20 cellular contexts compared by ENCODE assay signal in genomic region chr5:78404682-78405293, GRCh38. TPM values are rescaled to one million over a fixed set of nuclear protein-coding genes. Genes with fewer than 3 reads are reported as not detected.
DNase-seq lines count a peak whose midpoint lies in the region; ATAC-seq, FAIRE-seq and TF ChIP-seq lines count a peak whose summit lies in the region.
"Had no signal": no experiment of that assay in that cellular context is flagged by ENCODE, and none has a peak within 500 bp of the region (broad histone marks: within the 10 kb centered on the region; RNA-seq: fewer than 3 reads in every experiment).

No MANE protein-coding gene starts in this region.

- no peak for FAIRE-seq in A549 (lab: Jason Lieb, UNC)
- no peak for FAIRE-seq in small intestine (lab: Jason Lieb, UNC)

- no peaks in the 10 kb centered on the region for H3K23me2 ChIP-seq in H9 (ENCODE audit: insufficient read length, low read depth, low read length, poor library complexity, severe bottlenecking)

- H2AFZ ChIP-seq in DND-41 (ENCODE audit: low read depth, low read length) (no peak overlapping the region), H9 (ENCODE audit: low read length) (no peak overlapping the region)

- H3T11ph ChIP-seq in H9 (ENCODE audit: low read length): no peak overlapping the region

- H3K36me3 ChIP-seq in DND-41 (ENCODE audit: insufficient read depth, low read length) (no peaks in the 10 kb centered on the region), endodermal cell (ENCODE audit: control insufficient read depth, insufficient read depth, low read length) (peaks cover 8% of the 10 kb centered on the region), thyroid gland (no peaks in the 10 kb centered on the region), small intestine (ENCODE audit: control insufficient read depth in 2 of 2, insufficient read depth in 2 of 2, low read length in 2 of 2) (peaks cover 0 to 3% of the 10 kb centered on the region in 2 donors), gastroesophageal sphincter (no peaks in the 10 kb centered on the region)
- H3K36me3 ChIP-seq: colonic mucosa, SJCRH30 had no signal

- H4K5ac ChIP-seq in H9 (ENCODE audit: insufficient read length, low read depth, low read length): no peak overlapping the region

- POLR2A ChIA-PET in A549 (lab: Yijun Ruan, JAX): no interaction called here

- TF ChIP-seq POLR2A in A549 (IDR thresholded peaks at IDR 0.05; ENCODE audit: low read length) (no peak), thyroid gland (IDR thresholded peaks at IDR 0.05) (no peak), gastroesophageal sphincter (IDR thresholded peaks at IDR 0.05) (no peak)

- H3K36me3 Mint-ChIP-seq in H9 (ENCODE audit: insufficient read depth in 1 of 3, low read depth in 3 of 3) (peaks cover 0 to 19% (median 4%) of the 10 kb centered on the region in 3 experiments; a peak in 5 of 7 replicates), endodermal cell (ENCODE audit: low read depth) (peaks cover 12% of the 10 kb centered on the region)

- TF ChIP-seq RAD21 in A549 (conservative IDR thresholded peaks at IDR 0.05 in 1 of 2, IDR thresholded peaks at IDR 0.05 in 1 of 2): no peak

- H3K79me2 ChIP-seq in DND-41 (ENCODE audit: insufficient read depth, low read length) (peaks cover 6% of the 10 kb centered on the region; the same call in 1 of the 2 replicates), H9 (ENCODE audit: insufficient read depth, low read length) (peaks cover 2% of the 10 kb centered on the region; the same call in 1 of the 2 replicates)

- H3K4me2 ChIP-seq in A549 (peak overlapping the region; percentile 61), DND-41 (ENCODE audit: insufficient read depth, low read length) (no peak overlapping the region), H9 (ENCODE audit: insufficient read depth, insufficient read length, low read length) (no peak overlapping the region)

- H4K20me1 ChIP-seq in DND-41 (ENCODE audit: insufficient read depth, low read length): peaks cover 2% of the 10 kb centered on the region; the same call in 1 of the 2 replicates
- no peaks in the 10 kb centered on the region for H4K20me1 ChIP-seq in H9 (ENCODE audit: control insufficient read depth, insufficient read depth, insufficient read length)

- no peak overlapping the region for H3K4ac ChIP-seq in H9 (ENCODE audit: low read depth, low read length)

- no peak overlapping the region for H2BK12ac ChIP-seq in H9 (ENCODE audit: insufficient read length, low read depth, low read length)

- H3K9ac ChIP-seq in DND-41 (ENCODE audit: low read depth, low read length): no peak overlapping the region
- no peak overlapping the region for H3K9ac ChIP-seq in H9 (ENCODE audit: extremely low read depth, insufficient read length, low read length)
- H3K9ac ChIP-seq in endodermal cell (ENCODE audit: extremely low read depth, low read length, poor library complexity, severe bottlenecking): no peak overlapping the region

- no peak overlapping the region for H3K56ac ChIP-seq in H9 (ENCODE audit: insufficient read length, low read depth, low read length)

- no peak overlapping the region for H2BK120ac ChIP-seq in H9 (ENCODE audit: low read depth, low read length, poor library complexity, severe bottlenecking)

- no peaks in the 10 kb centered on the region for H3K9me3 Mint-ChIP-seq in H9
- peaks cover 11% of the 10 kb centered on the region for H3K9me3 Mint-ChIP-seq in endodermal cell

- TF ChIP-seq EP300 in A549 (IDR thresholded peaks at IDR 0.05) (no peak), gastroesophageal sphincter (IDR thresholded peaks at IDR 0.05) (no peak)

- no peak overlapping the region for H3K23ac ChIP-seq in H9 (ENCODE audit: insufficient read length, low read depth, low read length)

- no peak for DNase-seq in A549 (ENCODE audit: low read depth in 1 of 2, low spot score in 1 of 2)
- DNase-seq in DND-41: no peak
- DNase-seq in H9: no peak
- DNase-seq in endodermal cell: no peak
- DNase-seq in thyroid gland: no peak
- no peak for DNase-seq in small intestine
- DNase-seq: activated CD4-positive, alpha-beta T cell treated with anti-CD3 and anti-CD28 coated beads, Interleukin-2, amount 50 U/mL, for 48 hours; activated T-cell treated with anti-CD3 and anti-CD28 coated beads, Interleukin-2, amount 50 U/mL, for 4 hours; colonic mucosa; KBM-7; left cardiac atrium; NCI-H1092; NCI-H2029 treated with DMSO at 0.1 percent for 48 hours; NCI-H446; SJCRH30; spleen; stimulated activated CD4-positive, alpha-beta T cell treated with anti-CD3 and anti-CD28 coated beads, Interleukin-4, amount 100 ng/mL, for 24 hours; T-helper 17 cell had no signal

- H3K27ac ChIP-seq in A549: peak overlapping the region in 1 of 2 experiments; percentile 68; a peak in 2 of 6 replicates
- H3K27ac ChIP-seq in DND-41 (ENCODE audit: low read length): no peak overlapping the region
- no peak overlapping the region for H3K27ac ChIP-seq in H9 (ENCODE audit: insufficient read length, low read depth, low read length)
- H3K27ac ChIP-seq in endodermal cell (ENCODE audit: low read depth, low read length): no peak overlapping the region
- no peak overlapping the region for H3K27ac ChIP-seq in thyroid gland
- H3K27ac ChIP-seq in small intestine (ENCODE audit: low read depth in 1 of 2, low read length in 1 of 2): no peak overlapping the region
- H3K27ac ChIP-seq in gastroesophageal sphincter: no peak overlapping the region
- H3K27ac ChIP-seq: colonic mucosa, SJCRH30, spleen had no signal

- no peak overlapping the region for H2AK5ac ChIP-seq in H9 (ENCODE audit: insufficient read length, low read length)

- no peak overlapping the region for H2BK15ac ChIP-seq in H9 (ENCODE audit: low read depth, low read length)

- H3K27me3 ChIP-seq in DND-41 (ENCODE audit: insufficient read depth, low read length, poor library complexity) (no peaks in the 10 kb centered on the region), H9 (ENCODE audit: insufficient read depth, low read length) (no peaks in the 10 kb centered on the region), endodermal cell (ENCODE audit: control insufficient read depth, insufficient read depth, low read length, poor library complexity, severe bottlenecking) (no peaks in the 10 kb centered on the region), thyroid gland (no peaks in the 10 kb centered on the region), small intestine (ENCODE audit: control insufficient read depth in 2 of 2, insufficient read depth in 2 of 2, low read length in 2 of 2) (no peaks in the 10 kb centered on the region), gastroesophageal sphincter (no peaks in the 10 kb centered on the region)
- H3K27me3 ChIP-seq: colonic mucosa, SJCRH30, spleen had no signal

- intact Hi-C loops in thyroid gland (cut with DNase I): no loop called here

- H2BK20ac ChIP-seq in H9 (ENCODE audit: low read depth, low read length, poor library complexity, severe bottlenecking): no peak overlapping the region

- CTCF ChIA-PET in A549 (lab: Yijun Ruan, JAX): no interaction called here

- H3K27ac Mint-ChIP-seq in H9 (peak overlapping the region in 2 of 3 experiments; percentile 18 to 27; a peak in 2 of 7 replicates), endodermal cell (peak overlapping the region; percentile 55)
- H3K27ac Mint-ChIP-seq: T-helper 17 cell had no signal

- no peak overlapping the region for H4K8ac ChIP-seq in H9 (replicated peaks; ENCODE audit: insufficient read length, low read depth, low read length)

- H3K14ac ChIP-seq in H9 (ENCODE audit: insufficient read depth, low read length): no peak overlapping the region

- ATAC-seq in A549: no peak
- ATAC-seq in DND-41 (ENCODE audit: insufficient read depth, low read depth): peak; percentile 61; the same call in 2 of the 3 replicates
- no peak for ATAC-seq in GM18511 (IDR thresholded peaks at IDR 0.05; ENCODE audit: unreplicated experiment)
- ATAC-seq in gastroesophageal sphincter: no peak
- ATAC-seq: activated T-cell treated with anti-CD3 and anti-CD28 coated beads, Interleukin-2, amount 50 U/mL, for 4 hours; left cardiac atrium; T-helper 17 cell had no signal

- TF ChIP-seq CTCF in A549 (IDR thresholded peaks at IDR 0.05) (no peak), DND-41 (IDR thresholded peaks at IDR 0.05; ENCODE audit: borderline replicate concordance, extremely low read depth, low read length, poor library complexity, severe bottlenecking) (no peak), H9 (conservative IDR thresholded peaks at IDR 0.05) (no peak), endodermal cell (conservative IDR thresholded peaks at IDR 0.05) (no peak), thyroid gland (IDR thresholded peaks at IDR 0.05) (no peak), gastroesophageal sphincter (IDR thresholded peaks at IDR 0.05) (no peak)

- H3K4me3 Mint-ChIP-seq in H9 (no peak overlapping the region), endodermal cell (peak overlapping the region; percentile 0)
- H3K4me3 Mint-ChIP-seq: activated T-cell treated with anti-CD3 and anti-CD28 coated beads, Interleukin-2, amount 50 U/mL, for 4 hours; T-helper 17 cell had no signal

- no peaks in the 10 kb centered on the region for H3K27me3 Mint-ChIP-seq in H9 (ENCODE audit: low read depth)
- no peaks in the 10 kb centered on the region for H3K27me3 Mint-ChIP-seq in endodermal cell (ENCODE audit: insufficient read depth)
- H3K27me3 Mint-ChIP-seq: T-helper 17 cell had no signal

- no peak overlapping the region for H3K4me3 ChIP-seq in A549
- no peak overlapping the region for H3K4me3 ChIP-seq in DND-41 (ENCODE audit: low read depth in 1 of 2, low read length in 2 of 2)
- peak overlapping the region; percentile 48 for H3K4me3 ChIP-seq in endodermal cell (ENCODE audit: low read length)
- no peak overlapping the region for H3K4me3 ChIP-seq in thyroid gland (replicated peaks in 1 of 3)
- H3K4me3 ChIP-seq in small intestine (ENCODE audit: low read depth in 1 of 2, low read length in 2 of 2): no peak overlapping the region
- H3K4me3 ChIP-seq in gastroesophageal sphincter: no peak overlapping the region
- H3K4me3 ChIP-seq: colonic mucosa, SJCRH30, spleen had no signal

- 81% methylated on average over 2 of the region's 2 CpGs for WGBS in A549 (ENCODE audit: missing lambda C conversion rate)
- no CpG with 5 or more reads among the region's 2 CpGs for WGBS in H9 (ENCODE audit: extremely low coverage, insufficient read length, low lambda C conversion rate)
- 84 to 89% methylated on average over 2 of the region's 2 CpGs for WGBS in endodermal cell (ENCODE audit: insufficient coverage in 1 of 2, insufficient read length in 1 of 2), 2 experiments
- 46 to 57% methylated on average over 2 of the region's 2 CpGs for WGBS in thyroid gland, 2 donors
- 63 to 68% (median 65%) methylated on average over 2 of the region's 2 CpGs for WGBS in small intestine, 3 donors
- 78 to 86% methylated on average over 2 of the region's 2 CpGs for WGBS in gastroesophageal sphincter (ENCODE audit: low coverage in 1 of 2), 2 donors

- peaks cover 26% of the 10 kb centered on the region for H3K4me1 ChIP-seq in A549
- H3K4me1 ChIP-seq in DND-41 (ENCODE audit: insufficient read depth, low read length): no peaks in the 10 kb centered on the region
- H3K4me1 ChIP-seq in H9 (ENCODE audit: insufficient read depth, low read length): 0 out of 2 replicates have a peak, but pooled peaks cover 2% of the 10 kb centered on the region
- H3K4me1 ChIP-seq in endodermal cell (ENCODE audit: control insufficient read depth, insufficient read depth, low read length): peaks cover 4% of the 10 kb centered on the region
- peaks cover 9 to 12% of the 10 kb centered on the region in 2 donors for H3K4me1 ChIP-seq in thyroid gland
- no peaks in the 10 kb centered on the region for H3K4me1 ChIP-seq in small intestine (ENCODE audit: control insufficient read depth in 2 of 2, insufficient read depth in 1 of 2, low read depth in 1 of 2, low read length in 1 of 2)
- H3K4me1 ChIP-seq in gastroesophageal sphincter: peaks cover 0 to 21% (median 5%) of the 10 kb centered on the region in 3 donors
- H3K4me1 ChIP-seq: colonic mucosa, SJCRH30 had no signal

- H3K4me1 Mint-ChIP-seq in H9 (peaks cover 17 to 22% of the 10 kb centered on the region in 2 experiments), endodermal cell (peaks cover 27% of the 10 kb centered on the region)

- H4K91ac ChIP-seq in H9 (ENCODE audit: insufficient read length, low read depth, low read length): no peak overlapping the region

- no peak overlapping the region for H2BK5ac ChIP-seq in H9 (ENCODE audit: insufficient read length, low read length)

- H3K9me3 ChIP-seq in A549: no peaks in the 10 kb centered on the region
- no peaks in the 10 kb centered on the region for H3K9me3 ChIP-seq in DND-41 (ENCODE audit: insufficient read depth, low read length, severe bottlenecking)
- H3K9me3 ChIP-seq in H9 (ENCODE audit: control insufficient read depth, low read depth, low read length): no peaks in the 10 kb centered on the region
- H3K9me3 ChIP-seq in endodermal cell (ENCODE audit: control insufficient read depth, low read length): peaks cover 13% of the 10 kb centered on the region
- H3K9me3 ChIP-seq in thyroid gland: no peaks in the 10 kb centered on the region
- no peaks in the 10 kb centered on the region for H3K9me3 ChIP-seq in small intestine (ENCODE audit: control insufficient read depth, low read depth)
- no peaks in the 10 kb centered on the region for H3K9me3 ChIP-seq in gastroesophageal sphincter
- H3K9me3 ChIP-seq: colonic mucosa, SJCRH30, spleen had no signal

- no peaks in the 10 kb centered on the region for H3K79me1 ChIP-seq in H9 (ENCODE audit: insufficient read depth, low read depth, low read length, poor library complexity, severe bottlenecking)

- H3K18ac ChIP-seq in H9 (ENCODE audit: insufficient read length, low read depth, low read length): no peak overlapping the region

RNA-seq across cellular contexts. Expression of gene SCAMP1, which starts 44.4 kb away (rescaled TPM):
- polyA plus RNA-seq in A549 (2011; rRNA removed): 42.2 and 47.4 TPM in 2 replicates
- 5.6 and 7.8 TPM in 2 replicates for polyA plus RNA-seq in A549 (2012; cell fraction: cytosol; rRNA removed)
- 3.3 and 4.0 TPM in 2 replicates for polyA plus RNA-seq in A549 (2012; cell fraction: nucleus; rRNA removed)
- 21.3 to 23.8 TPM (median 22.5 TPM) in 3 replicates for polyA plus RNA-seq in A549 (2017; fragmentation: RNase III; extraction: RNeasy Plus Mini Kit Qiagen cat#74134 plus additional on column Dnase treatment)
- 36.9 and 47.9 TPM in 2 replicates for polyA minus RNA-seq in A549 (2011; rRNA and poly(A)+ RNA removed)
- 33.2 and 36.0 TPM in 2 replicates for total RNA-seq in H9 (2021)
- 10 to 100 TPM; 53.3 to 56.4 TPM for total RNA-seq in endodermal cell
- polyA plus RNA-seq in endodermal cell (2013, experiment 1 of 2): 39.8 TPM
- polyA plus RNA-seq in endodermal cell (2013, experiment 2 of 2): 37.1 TPM
- 10 to 100 TPM; 45.0 to 56.1 (median 49.9) TPM for total RNA-seq in thyroid gland
- 10 to 100 TPM in 1 of 3 donors, 1 to 10 TPM in 2; 3.5 to 10.3 (median 5.1) TPM for polyA plus RNA-seq in small intestine
- total RNA-seq in gastroesophageal sphincter: 10 to 100 TPM; 32.1 to 45.8 (median 38.9) TPM
